In the genomic region with DNA sequence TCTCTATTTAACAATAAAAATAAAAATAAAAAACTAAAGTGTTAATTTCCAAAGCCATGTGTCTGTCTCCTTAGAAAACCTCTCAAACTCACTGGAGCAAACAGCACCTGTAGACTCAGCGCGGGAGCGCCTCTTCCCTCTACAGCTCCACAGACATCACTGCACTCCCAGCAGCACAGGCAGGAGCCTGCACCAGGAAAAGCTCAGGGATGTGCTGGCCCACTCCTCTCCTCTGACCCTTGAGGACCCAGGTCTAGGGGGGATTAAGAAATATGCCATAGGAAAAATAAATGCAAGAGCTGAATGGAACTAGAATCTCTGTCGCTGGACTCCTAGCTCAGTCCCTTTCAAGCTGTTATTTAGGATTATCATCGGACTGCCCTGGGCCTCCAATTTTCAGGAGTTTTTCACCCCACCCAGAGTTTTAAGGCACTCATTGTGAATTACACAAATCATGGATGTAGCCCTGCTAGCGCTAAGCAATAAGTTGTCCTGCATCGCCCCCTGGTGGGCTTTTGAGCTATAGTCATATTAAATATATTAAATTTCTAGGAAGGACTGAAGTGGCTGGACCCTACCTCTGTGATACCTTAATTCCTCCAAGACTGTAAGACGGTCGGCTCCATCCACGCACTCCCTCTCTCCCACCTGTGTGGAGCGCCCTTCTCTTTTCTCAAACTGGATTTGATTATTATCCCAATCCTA, we compare ENCODE assay signal across 9 cellular contexts.
DNase-seq lines count a peak whose midpoint lies in the region; ATAC-seq, FAIRE-seq and TF ChIP-seq lines count a peak whose summit lies in the region.
"Had no signal": no experiment of that assay in that cellular context is flagged by ENCODE, and none has a peak within 500 bp of the region (broad histone marks: within the 10 kb centered on the region; RNA-seq: fewer than 3 reads in every experiment).

No MANE protein-coding gene starts in this region.

- H3K4me2 ChIP-seq in OCI-LY3 (ENCODE audit: low read length) (no peak overlapping the region), neural progenitor cell (no peak overlapping the region)

- WGBS in thyroid gland, 2 donors, result 18 to 27% methylated on average over 11 of the region's 11 CpGs

- DNase-seq in D721Med (ENCODE audit: insufficient read length, low spot score) (peak; percentile 21), HTR-8/SVneo (ENCODE audit: insufficient read length, low spot score) (peak; percentile 39), fibroblast of mammary gland (ENCODE audit: low read depth) (peak; percentile 75), neural progenitor cell (ENCODE audit: low spot score) (peak; percentile 92), thyroid gland (peak; percentile 69 to 77)
- DNase-seq in activated T-cell treated with anti-CD3 and anti-CD28 coated beads, Interleukin-2, amount 50 U/mL, for 1 hour, result peak; percentile 33

- no peak for TF ChIP-seq POLR2A in thyroid gland (IDR thresholded peaks at IDR 0.05)

- no peaks in the 10 kb centered on the region for H3K9me3 Mint-ChIP-seq in neural progenitor cell
- no peaks in the 10 kb centered on the region for H3K9me3 Mint-ChIP-seq in stimulated activated memory B cell treated with anti-CD40 and anti-IgM and Interleukin-4, amounts not matched to agents 10 μg/mL and 1 μg/mL and 100 μg/mL, for 72 hours
- H3K9me3 Mint-ChIP-seq: T-helper 1 cell treated with Interleukin-12 subunit alpha and Interleukin-12 subunit beta and Interleukin-4 antibody, amounts not matched to agents 30 μg/mL and 1 μg/mL, for 36 hours had no signal

- no peak for ATAC-seq in stimulated activated memory B cell treated with anti-CD40 and anti-IgM and Interleukin-4, amounts not matched to agents 10 μg/mL and 1 μg/mL and 100 μg/mL, for 72 hours

- FAIRE-seq in D721Med (lab: Jason Lieb, UNC) (no peak), HTR-8/SVneo (lab: Jason Lieb, UNC) (no peak)

- TF ChIP-seq CTCF in D721Med (IDR thresholded peaks at IDR 0.05; ENCODE audit: insufficient read depth, missing control alignments) (peak; percentile 58), OCI-LY3 (IDR thresholded peaks at IDR 0.05; ENCODE audit: low read depth, low read length) (peak; percentile 82), fibroblast of mammary gland (conservative IDR thresholded peaks at IDR 0.05; ENCODE audit: control insufficient read depth, insufficient read depth, low read depth, low read length) (peak; percentile 52), neural progenitor cell (IDR thresholded peaks at IDR 0.05) (peak; percentile 93), thyroid gland (IDR thresholded peaks at IDR 0.05) (peak; percentile 38 to 75 (median 61))

- H3K79me2 ChIP-seq in OCI-LY3 (ENCODE audit: low read length) (no peaks in the 10 kb centered on the region), neural progenitor cell (ENCODE audit: low read depth) (no peaks in the 10 kb centered on the region)

- H2AFZ ChIP-seq in OCI-LY3 (ENCODE audit: low read depth, low read length) (no peak overlapping the region), neural progenitor cell (replicated peaks) (no peak overlapping the region)

- no peak overlapping the region for H3K4me3 ChIP-seq in OCI-LY3 (ENCODE audit: low read length)
- no peak overlapping the region for H3K4me3 ChIP-seq in fibroblast of mammary gland (ENCODE audit: control insufficient read depth, low read depth, low read length)
- no peak overlapping the region for H3K4me3 ChIP-seq in neural progenitor cell
- H3K4me3 ChIP-seq in thyroid gland (replicated peaks in 1 of 3), result no peak overlapping the region

- H3K27ac ChIP-seq in OCI-LY3 (ENCODE audit: low read length), result no peak overlapping the region
- H3K27ac ChIP-seq in neural progenitor cell, result no peak overlapping the region
- no peak overlapping the region for H3K27ac ChIP-seq in thyroid gland

- no peak overlapping the region for H3K27ac Mint-ChIP-seq in neural progenitor cell
- no peak overlapping the region for H3K27ac Mint-ChIP-seq in stimulated activated memory B cell treated with anti-CD40 and anti-IgM and Interleukin-4, amounts not matched to agents 10 μg/mL and 1 μg/mL and 100 μg/mL, for 72 hours
- H3K27ac Mint-ChIP-seq: T-helper 1 cell treated with Interleukin-12 subunit alpha and Interleukin-12 subunit beta and Interleukin-4 antibody, amounts not matched to agents 30 μg/mL and 1 μg/mL, for 36 hours had no signal

- H3K27me3 ChIP-seq in OCI-LY3 (ENCODE audit: low read depth, low read length) (peaks cover 57% of the 10 kb centered on the region), neural progenitor cell (no peaks in the 10 kb centered on the region), thyroid gland (no peaks in the 10 kb centered on the region)

- H3K27me3 Mint-ChIP-seq in neural progenitor cell (ENCODE audit: insufficient read depth, low read depth), result peaks cover 12% of the 10 kb centered on the region
- no peaks in the 10 kb centered on the region for H3K27me3 Mint-ChIP-seq in stimulated activated memory B cell treated with anti-CD40 and anti-IgM and Interleukin-4, amounts not matched to agents 10 μg/mL and 1 μg/mL and 100 μg/mL, for 72 hours

- H3K36me3 ChIP-seq in OCI-LY3 (replicated peaks; ENCODE audit: low read depth, low read length) (no peaks in the 10 kb centered on the region), neural progenitor cell (no peaks in the 10 kb centered on the region), thyroid gland (no peaks in the 10 kb centered on the region)

- H3K4me1 ChIP-seq in OCI-LY3 (ENCODE audit: low read length) (peaks cover 45% of the 10 kb centered on the region), neural progenitor cell (peaks cover 18% of the 10 kb centered on the region), thyroid gland (peaks cover 6 to 18% of the 10 kb centered on the region in 2 donors)

- peaks cover 42% of the 10 kb centered on the region for H3K4me1 Mint-ChIP-seq in neural progenitor cell
- H3K4me1 Mint-ChIP-seq in stimulated activated memory B cell treated with anti-CD40 and anti-IgM and Interleukin-4, amounts not matched to agents 10 μg/mL and 1 μg/mL and 100 μg/mL, for 72 hours, result no peaks in the 10 kb centered on the region

- no peaks in the 10 kb centered on the region for H3K9me3 ChIP-seq in OCI-LY3 (ENCODE audit: insufficient read depth, low read length)
- no peaks in the 10 kb centered on the region for H3K9me3 ChIP-seq in neural progenitor cell (ENCODE audit: low read depth)
- no peaks in the 10 kb centered on the region for H3K9me3 ChIP-seq in thyroid gland

- H3K9ac ChIP-seq in OCI-LY3 (ENCODE audit: low read length), result no peak overlapping the region
- no peak overlapping the region for H3K9ac ChIP-seq in neural progenitor cell

- H4K20me1 ChIP-seq in OCI-LY3 (ENCODE audit: insufficient read depth, low read length) (no peaks in the 10 kb centered on the region), neural progenitor cell (ENCODE audit: low read depth) (no peaks in the 10 kb centered on the region)

- no peak overlapping the region for H3K4me3 Mint-ChIP-seq in neural progenitor cell
- H3K4me3 Mint-ChIP-seq in stimulated activated memory B cell treated with anti-CD40 and anti-IgM and Interleukin-4, amounts not matched to agents 10 μg/mL and 1 μg/mL and 100 μg/mL, for 72 hours, result no peak overlapping the region
- H3K4me3 Mint-ChIP-seq: T-helper 1 cell treated with Interleukin-12 subunit alpha and Interleukin-12 subunit beta and Interleukin-4 antibody, amounts not matched to agents 30 μg/mL and 1 μg/mL, for 36 hours had no signal

- intact Hi-C loops in thyroid gland (cut with DNase I), result loop anchor here (5.0 kb wide), 1 partner anchor 142 kb away; no protein-coding TSS in a partner anchor

- peaks cover 13% of the 10 kb centered on the region for H3F3A ChIP-seq in neural progenitor cell (ENCODE audit: low read depth)

- H3K36me3 Mint-ChIP-seq in neural progenitor cell, result no peaks in the 10 kb centered on the region
- H3K36me3 Mint-ChIP-seq in stimulated activated memory B cell treated with anti-CD40 and anti-IgM and Interleukin-4, amounts not matched to agents 10 μg/mL and 1 μg/mL and 100 μg/mL, for 72 hours, result no peaks in the 10 kb centered on the region

Comparison
In these comparisons a context has a peak if more than half of its experiments do, and no peak if none do; other contexts are left out.
1. DNase-seq: peak in every context shown above with its lines; median percentile 92 in neural progenitor cell; 75 in fibroblast of mammary gland; 73 in thyroid gland; 39 in HTR-8/SVneo; 33 in activated T-cell treated with anti-CD3 and anti-CD28 coated beads, Interleukin-2, amount 50 U/mL, for 1 hour; 21 in D721Med.